9 cellular contexts compared by ENCODE assay signal in the genomic region with DNA sequence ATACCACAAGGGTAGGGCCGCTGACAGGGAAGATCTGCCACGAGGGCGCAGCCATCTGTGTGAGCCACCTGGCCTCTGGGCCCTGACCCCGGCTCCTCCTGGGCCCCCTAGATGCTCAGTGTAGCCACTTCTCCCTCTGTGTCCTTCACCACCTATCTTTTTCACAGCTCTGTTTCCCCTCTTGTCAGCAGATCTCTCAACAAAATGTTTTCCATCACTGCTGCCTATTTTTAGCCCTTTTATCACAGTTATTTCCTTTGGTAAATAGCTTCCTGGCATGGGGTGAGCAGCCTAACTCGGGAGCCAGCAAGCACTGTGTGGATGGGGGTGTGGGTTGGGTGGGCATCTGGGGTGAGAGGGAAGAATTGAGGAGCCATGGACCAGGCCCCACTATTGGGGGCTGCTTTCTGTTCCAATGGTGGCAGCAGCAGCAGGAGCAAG.
DNase-seq lines count a peak whose midpoint lies in the region; ATAC-seq and TF ChIP-seq lines count a peak whose summit lies in the region.
"Had no signal": no experiment of that assay in that cellular context is flagged by ENCODE, and none has a peak within 500 bp of the region (broad histone marks: within the 10 kb centered on the region; RNA-seq: fewer than 3 reads in every experiment).

No MANE protein-coding gene starts in this region.

- H2AFZ ChIP-seq in hepatocyte: no peak overlapping the region

- ATAC-seq in body of pancreas (no peak), sciatic nerve (peak; percentile 51)
- no peak for ATAC-seq in activated T-cell treated with anti-CD3 and anti-CD28 coated beads, Interleukin-2, amount 50 U/mL, for 72 hours (replicated peaks in 1 of 2)

- no peak overlapping the region for H3K4me3 Mint-ChIP-seq in activated T-cell treated with anti-CD3 and anti-CD28 coated beads, Interleukin-2, amount 50 U/mL, for 72 hours
- H3K4me3 Mint-ChIP-seq: IgD-negative memory B cell had no signal

- no peaks in the 10 kb centered on the region for H3K4me1 Mint-ChIP-seq in activated T-cell treated with anti-CD3 and anti-CD28 coated beads, Interleukin-2, amount 50 U/mL, for 72 hours (ENCODE audit: low read depth)
- H3K4me1 Mint-ChIP-seq: IgD-negative memory B cell had no signal

- no peaks in the 10 kb centered on the region for H4K20me1 ChIP-seq in hepatocyte (ENCODE audit: insufficient read depth, poor library complexity, severe bottlenecking)

- TF ChIP-seq CTCF in body of pancreas (IDR thresholded peaks at IDR 0.05): no peak
- TF ChIP-seq CTCF in hepatocyte (IDR thresholded peaks at IDR 0.05; ENCODE audit: poor library complexity): no peak
- no peak for TF ChIP-seq CTCF in A673 (conservative IDR thresholded peaks at IDR 0.05; ENCODE audit: low read depth, low read length)

- H3K4me1 ChIP-seq in body of pancreas (peaks cover 33% of the 10 kb centered on the region), hepatocyte (ENCODE audit: insufficient read depth) (peaks cover 20% of the 10 kb centered on the region), A673 (ENCODE audit: insufficient read depth, low read length, poor library complexity, severe bottlenecking) (no peaks in the 10 kb centered on the region)

- TF ChIP-seq POLR2A in body of pancreas (IDR thresholded peaks at IDR 0.05): no peak

- H3K4me3 ChIP-seq in body of pancreas (no peak overlapping the region), hepatocyte (no peak overlapping the region), A673 (ENCODE audit: low read depth, low read length, poor library complexity, severe bottlenecking) (no peak overlapping the region)

- H3K27me3 ChIP-seq in body of pancreas (no peaks in the 10 kb centered on the region), hepatocyte (no peaks in the 10 kb centered on the region), A673 (replicated peaks; ENCODE audit: insufficient read depth, low read depth, low read length, poor library complexity) (no peaks in the 10 kb centered on the region)

- H3K9me3 Mint-ChIP-seq in activated T-cell treated with anti-CD3 and anti-CD28 coated beads, Interleukin-2, amount 50 U/mL, for 72 hours: no peaks in the 10 kb centered on the region
- H3K9me3 Mint-ChIP-seq: IgD-negative memory B cell had no signal

- DNase-seq in DMS153 (lab: John Stamatoyannopoulos, UW): peak; percentile 56
- DNase-seq in body of pancreas: peak in 1 of 4 donors; percentile 20
- DNase-seq in hepatocyte (ENCODE audit: low spot score): no peak
- DNase-seq in sciatic nerve (ENCODE audit: low spot score): no peak
- DNase-seq in GM19240 (ENCODE audit: insufficient read length, low spot score): no peak
- DNase-seq in activated T-cell treated with anti-CD3 and anti-CD28 coated beads, Interleukin-2, amount 50 U/mL, for 72 hours: no peak
- DNase-seq in OCI-M2 (lab: John Stamatoyannopoulos, UW; ENCODE audit: unreplicated experiment): no peak
- no peak for DNase-seq in A673 (ENCODE audit: low spot score)

- H3K79me2 ChIP-seq in hepatocyte: no peaks in the 10 kb centered on the region

- H3K36me3 Mint-ChIP-seq in activated T-cell treated with anti-CD3 and anti-CD28 coated beads, Interleukin-2, amount 50 U/mL, for 72 hours (ENCODE audit: insufficient read depth in 2 of 2): no peaks in the 10 kb centered on the region
- H3K36me3 Mint-ChIP-seq: IgD-negative memory B cell had no signal

- H3K36me3 ChIP-seq in body of pancreas (replicated peaks in 1 of 2; ENCODE audit: insufficient read depth in 1 of 2, low read depth in 2 of 2) (no peaks in the 10 kb centered on the region), hepatocyte (replicated peaks; ENCODE audit: insufficient read depth, low read depth) (no peaks in the 10 kb centered on the region), A673 (ENCODE audit: insufficient read depth, low read length, poor library complexity, severe bottlenecking) (no peaks in the 10 kb centered on the region)

- intact Hi-C loops in body of pancreas (cut with DNase I): no loop called here
- intact Hi-C loops in sciatic nerve (cut with DNase I): no loop called here
- intact Hi-C loops in A673 (cut with micrococcal nuclease; ENCODE audit: unreplicated experiment): no loop called here

- no peaks in the 10 kb centered on the region for H3K27me3 Mint-ChIP-seq in activated T-cell treated with anti-CD3 and anti-CD28 coated beads, Interleukin-2, amount 50 U/mL, for 72 hours (ENCODE audit: low read depth)
- H3K27me3 Mint-ChIP-seq: IgD-negative memory B cell had no signal

- H3K9me3 ChIP-seq in body of pancreas (no peaks in the 10 kb centered on the region), hepatocyte (ENCODE audit: low read depth) (no peaks in the 10 kb centered on the region), A673 (ENCODE audit: low read depth, low read length, poor library complexity, severe bottlenecking) (no peaks in the 10 kb centered on the region)

- no peak overlapping the region for H3K27ac Mint-ChIP-seq in activated T-cell treated with anti-CD3 and anti-CD28 coated beads, Interleukin-2, amount 50 U/mL, for 72 hours
- H3K27ac Mint-ChIP-seq: IgD-negative memory B cell had no signal

- POLR2A ChIA-PET in A673 (lab: Charles Lee; ENCODE audit: low non-redundant PET): no interaction called here

- peak overlapping the region; percentile 33 for H3K4me2 ChIP-seq in hepatocyte

- WGBS in body of pancreas, 2 donors: 12 to 36% methylated on average over 5 of the region's 5 CpGs
- WGBS in hepatocyte (ENCODE audit: low lambda C conversion rate, missing lambda C conversion rate): 62% methylated on average over 5 of the region's 5 CpGs

- H3K27ac ChIP-seq in body of pancreas (peak overlapping the region; percentile 44 to 67 (median 58)), hepatocyte (peak overlapping the region; percentile 78), A673 (ENCODE audit: low read depth, low read length, poor library complexity, severe bottlenecking) (no peak overlapping the region)

- CTCF ChIA-PET in A673 (lab: Charles Lee): no interaction called here

- BruUV-seq in A673 (replicated peaks; lab: Mats Ljungman, UMichigan): no TSS peak

- no peaks in the 10 kb centered on the region for H3K9me2 ChIP-seq in hepatocyte (replicated peaks; ENCODE audit: insufficient read depth)
